Comparison of ENCODE assay signal across 29 cellular contexts in the genomic region with DNA sequence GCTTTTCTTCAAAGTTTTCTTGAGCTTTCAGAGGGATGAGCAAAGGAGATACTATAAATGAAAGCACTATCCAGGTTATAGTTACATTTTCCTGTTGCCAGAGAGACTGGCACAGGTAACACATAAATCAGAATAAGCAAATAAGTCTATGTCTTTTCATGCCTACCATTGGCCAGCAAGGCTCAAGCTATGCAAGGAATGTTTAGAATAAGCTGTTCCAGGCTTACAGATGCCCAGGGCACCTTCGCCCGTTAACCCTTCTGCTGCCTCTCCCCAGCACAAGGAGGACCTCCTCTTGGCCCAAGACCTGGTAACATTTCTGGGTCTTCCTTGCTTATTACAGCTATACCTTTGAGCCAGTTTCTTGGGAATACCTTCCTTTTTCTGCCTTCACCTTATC.
"Had no signal": no experiment of that assay in that cellular context is flagged by ENCODE, and none has a peak within 500 bp of the region (broad histone marks: within the 10 kb centered on the region; RNA-seq: fewer than 3 reads in every experiment).

No MANE protein-coding gene starts in this region.

- H3K27ac ChIP-seq: colonic mucosa, epithelial cell of prostate, gastrocnemius medialis, hepatocyte, neural progenitor cell, ovary, psoas muscle, sigmoid colon, stomach, thyroid gland, upper lobe of left lung had no signal

- H3K27ac Mint-ChIP-seq: dendritic cell treated with granulocyte-macrophage colony-stimulating factor and Interleukin-4, amounts not matched to agents 40 ng/mL and 50 ng/mL, for 4 days; endodermal cell; immature natural killer cell; naive thymus-derived CD4-positive, alpha-beta T cell; nephron; neural progenitor cell; stimulated activated effector memory CD8-positive, alpha-beta T cell treated with anti-CD3 and anti-CD28 coated beads, Interleukin-12 subunit alpha, Interleukin-12 subunit beta, amount 100 ng/mL, for 72 hours had no signal

- H3K4me1 ChIP-seq: colonic mucosa, gastrocnemius medialis, neural progenitor cell, psoas muscle, sigmoid colon, stomach, thyroid gland, upper lobe of left lung had no signal

- H3K4me3 Mint-ChIP-seq: dendritic cell treated with granulocyte-macrophage colony-stimulating factor and Interleukin-4, amounts not matched to agents 40 ng/mL and 50 ng/mL, for 4 days; endodermal cell; immature natural killer cell; naive thymus-derived CD4-positive, alpha-beta T cell; nephron; neural progenitor cell; stimulated activated effector memory CD8-positive, alpha-beta T cell treated with anti-CD3 and anti-CD28 coated beads, Interleukin-12 subunit alpha, Interleukin-12 subunit beta, amount 100 ng/mL, for 72 hours had no signal

- H3K36me3 ChIP-seq: colonic mucosa, gastrocnemius medialis, neural progenitor cell, ovary, sigmoid colon, stomach, thyroid gland, upper lobe of left lung had no signal

- H3K79me2 ChIP-seq: hepatocyte had no signal

- ATAC-seq: esophagus mucosa; gastrocnemius medialis; left lobe of liver; naive thymus-derived CD4-positive, alpha-beta T cell; psoas muscle; right cardiac atrium; stimulated activated effector memory CD8-positive, alpha-beta T cell treated with anti-CD3 and anti-CD28 coated beads, Interleukin-12 subunit alpha, Interleukin-12 subunit beta, amount 100 ng/mL, for 72 hours had no signal

- H3K27me3 ChIP-seq: colonic mucosa, gastrocnemius medialis, hepatocyte, neural progenitor cell, ovary, sigmoid colon, stomach, thyroid gland, upper lobe of left lung had no signal

- H3K4me1 Mint-ChIP-seq: endodermal cell; immature natural killer cell; naive thymus-derived CD4-positive, alpha-beta T cell; nephron; neural progenitor cell; stimulated activated effector memory CD8-positive, alpha-beta T cell treated with anti-CD3 and anti-CD28 coated beads, Interleukin-12 subunit alpha, Interleukin-12 subunit beta, amount 100 ng/mL, for 72 hours had no signal

- H2AFZ ChIP-seq: hepatocyte, neural progenitor cell had no signal

- H3K27me3 Mint-ChIP-seq: dendritic cell treated with granulocyte-macrophage colony-stimulating factor and Interleukin-4, amounts not matched to agents 40 ng/mL and 50 ng/mL, for 4 days; naive thymus-derived CD4-positive, alpha-beta T cell had no signal

- H3K4me3 ChIP-seq: colonic mucosa, gastrocnemius medialis, hepatocyte, neural progenitor cell, ovary, psoas muscle, sigmoid colon, stomach, thyroid gland, upper lobe of left lung had no signal

- DNase-seq: colonic mucosa; effector CD8-positive, alpha-beta T cell; endodermal cell; foreskin fibroblast; gastrocnemius medialis; head of caudate nucleus; immature natural killer cell; mesenchymal stem cell; midbrain; naive thymus-derived CD4-positive, alpha-beta T cell; ovary; posterior cingulate gyrus; psoas muscle; right cardiac atrium; sigmoid colon; stimulated activated CD4-positive, alpha-beta T cell treated with anti-CD3 and anti-CD28 coated beads, Interleukin-2, amount 100 ng/mL, for 24 hours; stimulated activated CD4-positive, alpha-beta T cell treated with anti-CD3 and anti-CD28 coated beads, Interleukin-4, amount 100 ng/mL, for 24 hours; stimulated activated naive CD4-positive, alpha-beta T cell treated with Interleukin-2 at 50 U/mL for 16 hours; stomach; thyroid gland; upper lobe of left lung had no signal

- H3K36me3 Mint-ChIP-seq: immature natural killer cell; naive thymus-derived CD4-positive, alpha-beta T cell; neural progenitor cell; stimulated activated effector memory CD8-positive, alpha-beta T cell treated with anti-CD3 and anti-CD28 coated beads, Interleukin-12 subunit alpha, Interleukin-12 subunit beta, amount 100 ng/mL, for 72 hours had no signal

- H3K4me2 ChIP-seq: hepatocyte, neural progenitor cell had no signal

- H3K9me3 ChIP-seq: colonic mucosa, gastrocnemius medialis, ovary, psoas muscle, sigmoid colon, thyroid gland, upper lobe of left lung had no signal
